ENCODE assay signal across 8 cellular contexts in genomic region chr4:128946929-128947328, GRCh38.
"Had no signal": no experiment of that assay in that cellular context is flagged by ENCODE, and none has a peak within 500 bp of the region (broad histone marks: within the 10 kb centered on the region; RNA-seq: fewer than 3 reads in every experiment).

No MANE protein-coding gene starts in this region.

- H3K4me1 Mint-ChIP-seq: GM23338, H9 had no signal

- H3K4me3 Mint-ChIP-seq: GM23338, H9 had no signal

- H3K27ac Mint-ChIP-seq: GM23338, H9 had no signal

- DNase-seq: H9, HCEC 1CT, IMR-90, KG1 had no signal

- H3K9me3 Mint-ChIP-seq: GM23338, H9 had no signal

- H3K4me3 ChIP-seq: GM23338, K562 had no signal

- FAIRE-seq: H1, H54, K562 had no signal
